17 cellular contexts compared by ENCODE assay signal in the genomic region with DNA sequence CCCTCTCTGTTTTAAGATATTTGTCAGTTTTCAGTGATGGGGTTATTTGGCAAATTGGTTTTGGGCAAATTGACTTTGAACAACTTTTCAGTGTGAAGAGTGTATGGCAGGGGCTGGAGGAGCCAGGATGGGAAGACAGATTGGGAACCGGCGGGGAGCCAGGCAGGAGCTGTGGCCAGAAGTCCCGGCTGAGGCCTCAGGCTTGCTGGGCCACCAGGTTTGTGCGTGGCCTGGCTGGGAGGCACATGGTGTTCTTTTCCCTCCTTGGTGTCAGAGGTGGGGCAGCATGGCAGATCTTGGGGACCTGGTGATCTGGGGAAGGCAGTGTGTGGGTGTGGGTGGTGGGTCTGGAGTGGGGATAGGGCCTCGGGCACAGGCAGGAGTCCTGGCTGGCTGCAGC. TPM values are rescaled to one million over a fixed set of nuclear protein-coding genes. Genes with fewer than 3 reads are reported as not detected.
DNase-seq lines count a peak whose midpoint lies in the region; ATAC-seq and TF ChIP-seq lines count a peak whose summit lies in the region.
"Had no signal": no experiment of that assay in that cellular context is flagged by ENCODE, and none has a peak within 500 bp of the region (broad histone marks: within the 10 kb centered on the region; RNA-seq: fewer than 3 reads in every experiment).

No MANE protein-coding gene starts in this region.

- no peak overlapping the region for H3K4me3 ChIP-seq in DND-41 (ENCODE audit: low read depth in 1 of 2, low read length in 2 of 2)
- no peak overlapping the region for H3K4me3 ChIP-seq in HEK293 (ENCODE audit: low read depth, low read length)
- no peak overlapping the region for H3K4me3 ChIP-seq in neural cell (ENCODE audit: low read length)
- no peak overlapping the region for H3K4me3 ChIP-seq in coronary artery
- H3K4me3 ChIP-seq: adrenal gland, heart right ventricle, K562, MG63, thyroid gland, vagina had no signal

- H3K36me3 ChIP-seq in DND-41 (ENCODE audit: insufficient read depth, low read length): peaks cover 20% of the 10 kb centered on the region
- H3K36me3 ChIP-seq in HEK293 (ENCODE audit: control insufficient read depth in 2 of 2, insufficient read depth in 1 of 2, low read length in 2 of 2): no peaks in the 10 kb centered on the region
- no peaks in the 10 kb centered on the region for H3K36me3 ChIP-seq in neural cell (ENCODE audit: insufficient read depth, low read length)
- H3K36me3 ChIP-seq: adrenal gland, MG63, thyroid gland, vagina had no signal

- H2AFZ ChIP-seq in DND-41 (ENCODE audit: low read depth, low read length) (no peak overlapping the region), neural cell (ENCODE audit: low read depth, low read length) (no peak overlapping the region)

- H3K4me1 ChIP-seq in DND-41 (ENCODE audit: insufficient read depth, low read length) (peaks cover 45% of the 10 kb centered on the region), HEK293 (ENCODE audit: control insufficient read depth, insufficient read depth, low read length) (peaks cover 14% of the 10 kb centered on the region)

- H3K79me2 ChIP-seq in DND-41 (ENCODE audit: insufficient read depth, low read length) (peaks cover 31% of the 10 kb centered on the region), neural cell (replicated peaks; ENCODE audit: insufficient read depth, low read length) (peaks cover 9% of the 10 kb centered on the region)

- peak overlapping the region; percentile 29 for H3K9ac ChIP-seq in DND-41 (ENCODE audit: low read depth, low read length)
- H3K9ac ChIP-seq in neural cell (ENCODE audit: low read length): peak overlapping the region; percentile 9

- peak overlapping the region; percentile 79 for H3K27ac ChIP-seq in DND-41 (ENCODE audit: low read length)
- no peak overlapping the region for H3K27ac ChIP-seq in HEK293 (ENCODE audit: extremely low read depth, low read depth, low read length)
- no peak overlapping the region for H3K27ac ChIP-seq in neural cell (ENCODE audit: low read length)
- H3K27ac ChIP-seq in coronary artery: no peak overlapping the region
- H3K27ac ChIP-seq: C4-2B, heart right ventricle, thyroid gland, vagina had no signal

- TF ChIP-seq RAD21 in neural cell (conservative IDR thresholded peaks at IDR 0.05): no peak

- H3K9me3 ChIP-seq in DND-41 (ENCODE audit: insufficient read depth, low read length, severe bottlenecking): no peaks in the 10 kb centered on the region
- H3K9me3 ChIP-seq in HEK293 (ENCODE audit: control insufficient read depth, insufficient read depth, low read depth, low read length): no peaks in the 10 kb centered on the region
- no peaks in the 10 kb centered on the region for H3K9me3 ChIP-seq in neural cell (ENCODE audit: low read length)
- H3K9me3 ChIP-seq: adrenal gland, heart right ventricle, MG63, thyroid gland, vagina had no signal

- no peak for ATAC-seq in DND-41 (ENCODE audit: insufficient read depth, low read depth)

- CTCF ChIA-PET in HEK293 (lab: Yijun Ruan, JAX): interaction anchor here (0.6 to 8.7 kb wide), 41 partner anchors 9 to 1371 kb away, joined by 3 to 144 read pairs (median 5); a partner anchor contains a TSS

- DNase-seq in DND-41: no peak
- DNase-seq in cerebellum (ENCODE audit: low spot score): peak; percentile 81
- no peak for DNase-seq in COR-L47 (lab: John Stamatoyannopoulos, UW)
- DNase-seq in midbrain (lab: John Stamatoyannopoulos, UW): no peak
- no peak for DNase-seq in coronary artery (ENCODE audit: low spot score)
- DNase-seq in mucosa of gallbladder (ENCODE audit: low spot score): no peak
- DNase-seq: GOT3, NCI-H2029 treated with DMSO at 0.1 percent for 48 hours had no signal

- H3K9me2 ChIP-seq in neural cell (ENCODE audit: insufficient read depth, low read length): no peaks in the 10 kb centered on the region

- H3F3A ChIP-seq in neural cell (ENCODE audit: insufficient read depth, low read length, poor library complexity, severe bottlenecking): no peaks in the 10 kb centered on the region

- no peak for TF ChIP-seq EP300 in neural cell (conservative IDR thresholded peaks at IDR 0.05; ENCODE audit: poor library complexity, severe bottlenecking)

- no peaks in the 10 kb centered on the region for H4K20me1 ChIP-seq in DND-41 (ENCODE audit: insufficient read depth, low read length)
- H4K20me1 ChIP-seq in neural cell (ENCODE audit: insufficient read depth): no peaks in the 10 kb centered on the region

- TF ChIP-seq CTCF in DND-41 (IDR thresholded peaks at IDR 0.05; ENCODE audit: borderline replicate concordance, extremely low read depth, low read length, poor library complexity, severe bottlenecking) (no peak), HEK293 (tag by site-specific recombination; IDR thresholded peaks at IDR 0.05) (no peak), neural cell (IDR thresholded peaks at IDR 0.05; ENCODE audit: poor library complexity, severe bottlenecking) (no peak), coronary artery (IDR thresholded peaks at IDR 0.05) (no peak)

- POLR2A ChIA-PET in HEK293 (lab: Yijun Ruan, JAX): interaction anchor here (1.0 kb wide), 1 partner anchor 261 kb away, joined by 3 read pairs; no protein-coding TSS in a partner anchor

- H3K27me3 ChIP-seq in DND-41 (ENCODE audit: insufficient read depth, low read length, poor library complexity) (no peaks in the 10 kb centered on the region), neural cell (ENCODE audit: insufficient read depth, low read depth, low read length) (no peaks in the 10 kb centered on the region)
- H3K27me3 ChIP-seq: adrenal gland, heart right ventricle, MG63, thyroid gland, vagina had no signal

- H3K4me2 ChIP-seq in DND-41 (ENCODE audit: insufficient read depth, low read length) (peak overlapping the region; percentile 20; the same call in 1 of the 2 replicates), neural cell (ENCODE audit: low read length) (no peak overlapping the region)

TF ChIP-seq in HEK293, 187 proteins besides CTCF, POLR2A, EP300 and RAD21 (continues in another document):
- TF ChIP-seq ZNF169 (tag by site-specific recombination; IDR thresholded peaks at IDR 0.05) (no peak), ZNF529 (tag by site-specific recombination; IDR thresholded peaks at IDR 0.05; ENCODE audit: insufficient replicate concordance) (no peak), INSM2 (tag by site-specific recombination; IDR thresholded peaks at IDR 0.05) (no peak), ZFHX2 (tag by site-specific recombination; conservative IDR thresholded peaks at IDR 0.05) (peak; percentile 70)

TF ChIP-seq in neural cell, 6 proteins besides CTCF, POLR2A, EP300 and RAD21:
- TF ChIP-seq TAF1 (IDR thresholded peaks at IDR 0.05; ENCODE audit: low read depth): no peak
- no peak for TF ChIP-seq REST (IDR thresholded peaks at IDR 0.05; ENCODE audit: borderline replicate concordance)
- no peak for TF ChIP-seq SMC3 (conservative IDR thresholded peaks at IDR 0.05; ENCODE audit: poor library complexity)
- no peak for TF ChIP-seq MXI1 (conservative IDR thresholded peaks at IDR 0.05; ENCODE audit: poor library complexity, severe bottlenecking)
- no peak for TF ChIP-seq EZH2 (IDR thresholded peaks at IDR 0.05; ENCODE audit: borderline replicate concordance, insufficient read depth, low read length, poor library complexity, severe bottlenecking)
- TF ChIP-seq POLR2AphosphoS5 (IDR thresholded peaks at IDR 0.05): no peak

RNA-seq across cellular contexts. Expression of gene WDR25, which starts 8.0 kb away (rescaled TPM):
- total RNA-seq in cerebellum: 7.3 TPM
- polyA plus RNA-seq in neural cell: 26.3 and 30.2 TPM in 2 replicates
- 31.4 and 39.8 TPM in 2 replicates for polyA minus RNA-seq in neural cell
- 10.4 TPM for total RNA-seq in mucosa of gallbladder
